8 cellular contexts compared by ENCODE assay signal in the genomic region with DNA sequence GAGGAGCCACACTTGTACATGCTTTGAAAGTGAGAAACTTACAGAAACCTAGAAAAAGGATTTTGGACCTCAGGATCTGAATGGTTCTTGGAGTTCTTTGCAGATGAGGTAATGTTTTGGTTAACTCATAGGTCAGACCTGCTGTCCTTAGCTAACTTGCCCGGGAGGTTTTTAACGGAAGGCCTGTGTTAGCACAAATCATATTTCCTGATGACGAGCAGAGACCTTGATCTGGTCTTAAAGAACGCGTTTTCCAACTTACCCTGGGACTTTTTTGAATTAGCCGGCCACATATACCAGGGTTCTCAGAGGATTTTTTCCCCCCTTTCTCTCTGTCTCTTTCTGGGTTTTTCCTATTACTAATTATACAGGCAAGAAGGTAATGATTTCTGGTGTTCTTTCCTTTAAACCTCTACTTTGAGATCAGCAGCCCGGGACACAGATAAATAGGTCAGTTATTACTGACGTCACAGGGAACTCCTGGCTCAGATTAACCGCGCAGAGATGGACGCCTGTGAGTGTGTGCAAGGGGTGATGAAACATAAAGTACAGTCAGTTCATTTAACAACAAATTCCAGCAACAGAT.
DNase-seq lines count a peak whose midpoint lies in the region; ATAC-seq, FAIRE-seq and TF ChIP-seq lines count a peak whose summit lies in the region.

No MANE protein-coding gene starts in this region.

- CTCF ChIA-PET in activated CD8-positive, alpha-beta memory T cell treated with anti-CD3 and anti-CD28 coated beads, Interleukin-2, amount 10 ng/mL, durations not matched to agents 7 days and 5 days (lab: Charles Lee) = interaction anchor here (1.0 kb wide), 1 partner anchor 10 kb away, joined by 4 read pairs; no protein-coding TSS in a partner anchor
- CTCF ChIA-PET in HepG2 (lab: Yijun Ruan, JAX; ENCODE audit: low intra/inter-chr PET ratio, low total read pairs) = no interaction called here

- 3% methylated on average over 11 of the region's 11 CpGs for WGBS in HepG2 (ENCODE audit: low lambda C conversion rate)

- in situ Hi-C loops in HepG2 (cut with HindIII; ENCODE audit: extremely low pct_ligation_motif_present, low pct_unique_long_range_greater_than_20kb) = loop anchor here (5.0 kb wide), 1 partner anchor 104 kb away; no protein-coding TSS in a partner anchor

- H3K4me3 Mint-ChIP-seq in activated CD8-positive, alpha-beta memory T cell treated with anti-CD3 and anti-CD28 coated beads, Interleukin-2, amount 10 ng/mL, durations not matched to agents 7 days and 5 days = no peak overlapping the region
- H3K4me3 Mint-ChIP-seq in brain (no peak overlapping the region), type B pancreatic cell (peak overlapping the region; percentile 79)

- H3K9me3 Mint-ChIP-seq in activated CD8-positive, alpha-beta memory T cell treated with anti-CD3 and anti-CD28 coated beads, Interleukin-2, amount 10 ng/mL, durations not matched to agents 7 days and 5 days (ENCODE audit: low read depth) = peaks cover 4% of the 10 kb centered on the region
- H3K9me3 Mint-ChIP-seq in brain (peaks cover 0 to 4% (median 0%) of the 10 kb centered on the region in 5 experiments), type B pancreatic cell (peaks cover 6% of the 10 kb centered on the region)

- no peak for TF ChIP-seq RAD21 in HepG2 (CRISPR knock-in tag; IDR thresholded peaks at IDR 0.05)

- H3K9ac ChIP-seq in HepG2 (ENCODE audit: insufficient read depth, low read depth, low read length) = peak overlapping the region; percentile 78

- H3K27ac Mint-ChIP-seq in activated CD8-positive, alpha-beta memory T cell treated with anti-CD3 and anti-CD28 coated beads, Interleukin-2, amount 10 ng/mL, durations not matched to agents 7 days and 5 days = peak overlapping the region; percentile 90
- H3K27ac Mint-ChIP-seq in brain (peak overlapping the region in 3 of 5 experiments; percentile 44 to 61 (median 60)), type B pancreatic cell (peak overlapping the region; percentile 99)

- no peaks in the 10 kb centered on the region for H3K9me3 ChIP-seq in HepG2 (ENCODE audit: low read length)

- no peaks in the 10 kb centered on the region for H3K27me3 Mint-ChIP-seq in activated CD8-positive, alpha-beta memory T cell treated with anti-CD3 and anti-CD28 coated beads, Interleukin-2, amount 10 ng/mL, durations not matched to agents 7 days and 5 days
- H3K27me3 Mint-ChIP-seq in brain = no peaks in the 10 kb centered on the region
- H3K27me3 Mint-ChIP-seq in type B pancreatic cell = no peaks in the 10 kb centered on the region

- no peaks in the 10 kb centered on the region for H3K27me3 ChIP-seq in HepG2 (ENCODE audit: control insufficient read depth in 1 of 2, insufficient read depth in 2 of 2, low read length in 2 of 2)

- H3K4me1 ChIP-seq in HepG2 (ENCODE audit: insufficient read depth, low read length) = peaks cover 67% of the 10 kb centered on the region

- peaks cover 3% of the 10 kb centered on the region for H3K36me3 Mint-ChIP-seq in activated CD8-positive, alpha-beta memory T cell treated with anti-CD3 and anti-CD28 coated beads, Interleukin-2, amount 10 ng/mL, durations not matched to agents 7 days and 5 days
- H3K36me3 Mint-ChIP-seq in brain = no peaks in the 10 kb centered on the region
- peaks cover 3% of the 10 kb centered on the region for H3K36me3 Mint-ChIP-seq in type B pancreatic cell

- H3K4me2 ChIP-seq in HepG2 (ENCODE audit: low read depth, low read length) = peak overlapping the region; percentile 60

- TF ChIP-seq CTCF in brain (conservative IDR thresholded peaks at IDR 0.05) = no peak
- no peak for TF ChIP-seq CTCF in HepG2 (CRISPR knock-in tag; IDR thresholded peaks at IDR 0.05)
- TF ChIP-seq CTCF in type B pancreatic cell (conservative IDR thresholded peaks at IDR 0.05) = no peak

- no peaks in the 10 kb centered on the region for H4K20me1 ChIP-seq in HepG2 (ENCODE audit: insufficient read depth, low read length)

- no peak overlapping the region for H2AFZ ChIP-seq in HepG2 (ENCODE audit: low read length)

- peak; percentile 89 for FAIRE-seq in HepG2 (lab: Jason Lieb, UNC)

- TF ChIP-seq EP300 in HepG2 (IDR thresholded peaks at IDR 0.05; ENCODE audit: low read depth in 2 of 2, low read length in 2 of 2) = peak in 1 of 2 experiments; percentile 65; a peak in 1 of 4 replicates
- TF ChIP-seq EP300 in HepG2 (CRISPR knock-in tag; IDR thresholded peaks at IDR 0.05; ENCODE audit: borderline replicate concordance) = peak; percentile 55; the same call in 1 of the 2 replicates

- peak overlapping the region in 2 of 3 experiments; percentile 2 to 39; a peak in 2 of 6 replicates for H3K4me3 ChIP-seq in HepG2 (replicated peaks in 1 of 3; ENCODE audit: insufficient read depth in 1 of 3, low read depth in 2 of 3, low read length in 3 of 3)

- intact Hi-C loops in HepG2 (cut with micrococcal nuclease; ENCODE audit: unreplicated experiment) = loop anchor here (2.0 to 5.0 kb wide), 2 partner anchors 34 to 74 kb away; no protein-coding TSS in a partner anchor

- BruUV-seq in HepG2 (replicated peaks; lab: Mats Ljungman, UMichigan) = no TSS peak

- peak overlapping the region; percentile 78 for H3K27ac ChIP-seq in HepG2 (ENCODE audit: extremely low read length, insufficient read depth, low read length)

- ATAC-seq in activated CD8-positive, alpha-beta memory T cell treated with anti-CD3 and anti-CD28 coated beads, Interleukin-2, amount 10 ng/mL, durations not matched to agents 7 days and 5 days = no peak
- ATAC-seq in HepG2 = peak; percentile 65

- TF ChIP-seq POLR2A in HepG2 (IDR thresholded peaks at IDR 0.05; ENCODE audit: insufficient read depth in 1 of 2, low read depth in 2 of 2, low read length in 2 of 2) = no peak

- H3K79me2 ChIP-seq in HepG2 (ENCODE audit: insufficient read depth, low read length) = no peaks in the 10 kb centered on the region

- POLR2A ChIA-PET in HepG2 (lab: Yijun Ruan, JAX) = interaction anchor here (2.8 to 7.0 kb wide), 3 partner anchors 35 to 103 kb away, joined by 23 to 116 read pairs (median 52); a partner anchor contains a TSS

- H3K36me3 ChIP-seq in HepG2 (replicated peaks in 1 of 2; ENCODE audit: control insufficient read depth in 1 of 2, insufficient read depth in 2 of 2, low read length in 2 of 2) = no peaks in the 10 kb centered on the region

- peaks cover 31% of the 10 kb centered on the region for H3K4me1 Mint-ChIP-seq in activated CD8-positive, alpha-beta memory T cell treated with anti-CD3 and anti-CD28 coated beads, Interleukin-2, amount 10 ng/mL, durations not matched to agents 7 days and 5 days
- H3K4me1 Mint-ChIP-seq in brain = peaks cover 33% of the 10 kb centered on the region
- H3K4me1 Mint-ChIP-seq in type B pancreatic cell (ENCODE audit: unreplicated experiment) = peaks cover 42% of the 10 kb centered on the region

- no peak for DNase-seq in activated CD8-positive, alpha-beta memory T cell treated with anti-CD3 and anti-CD28 coated beads, Interleukin-2, amount 10 ng/mL, durations not matched to agents 7 days and 5 days
- no peak for DNase-seq in activated CD8-positive, alpha-beta memory T cell treated with anti-CD3 and anti-CD28 coated beads, Interleukin-2, amount 50 U/mL, for 48 hours
- peak; percentile 90 for DNase-seq in HepG2 (ENCODE audit: low spot score)
- no peak for DNase-seq in type B pancreatic cell (ENCODE audit: extremely low spot score, unreplicated experiment)
- DNase-seq in HUDEP-2 (lab: John Stamatoyannopoulos, UW; ENCODE audit: unreplicated experiment in 76 of 76) = no peak
- no peak for DNase-seq in superior temporal gyrus (ENCODE audit: extremely low spot score)
- DNase-seq in NCI-H774 (lab: John Stamatoyannopoulos, UW) = no peak

TF ChIP-seq in HepG2, 621 proteins besides CTCF, POLR2A, EP300 and RAD21 (continues in another document):
- TF ChIP-seq ZNF354B (CRISPR knock-in tag; IDR thresholded peaks at IDR 0.05) (no peak), ZNF749 (CRISPR knock-in tag; IDR thresholded peaks at IDR 0.05; ENCODE audit: borderline replicate concordance) (no peak), IRF2 (CRISPR knock-in tag; IDR thresholded peaks at IDR 0.05) (no peak; the same call in 1 of the 2 replicates)
- TF ChIP-seq, protein P1, sequence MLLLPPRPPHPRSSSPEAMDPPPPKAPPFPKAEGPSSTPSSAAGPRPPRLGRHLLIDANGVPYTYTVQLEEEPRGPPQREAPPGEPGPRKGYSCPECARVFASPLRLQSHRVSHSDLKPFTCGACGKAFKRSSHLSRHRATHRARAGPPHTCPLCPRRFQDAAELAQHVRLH (CRISPR knock-in tag; IDR thresholded peaks at IDR 0.05; ENCODE audit: borderline replicate concordance, low read depth) = no peak
- TF ChIP-seq, protein P2, sequence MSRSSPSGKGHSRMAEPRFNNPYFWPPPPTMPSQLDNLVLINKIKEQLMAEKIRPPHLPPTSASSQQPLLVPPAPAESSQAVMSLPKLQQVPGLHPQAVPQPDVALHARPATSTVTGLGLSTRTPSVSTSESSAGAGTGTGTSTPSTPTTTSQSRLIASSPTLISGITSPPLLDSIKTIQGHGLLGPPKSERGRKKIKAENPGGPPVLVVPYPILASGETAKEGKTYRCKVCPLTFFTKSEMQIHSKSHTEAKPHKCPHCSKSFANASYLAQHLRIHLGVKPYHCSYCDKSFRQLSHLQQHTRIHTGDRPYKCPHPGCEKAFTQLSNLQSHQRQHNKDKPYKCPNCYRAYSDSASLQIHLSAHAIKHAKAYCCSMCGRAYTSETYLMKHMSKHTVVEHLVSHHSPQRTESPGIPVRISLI (CRISPR knock-in tag; IDR thresholded peaks at IDR 0.05; ENCODE audit: borderline replicate concordance) = no peak
- TF ChIP-seq, protein P3, sequence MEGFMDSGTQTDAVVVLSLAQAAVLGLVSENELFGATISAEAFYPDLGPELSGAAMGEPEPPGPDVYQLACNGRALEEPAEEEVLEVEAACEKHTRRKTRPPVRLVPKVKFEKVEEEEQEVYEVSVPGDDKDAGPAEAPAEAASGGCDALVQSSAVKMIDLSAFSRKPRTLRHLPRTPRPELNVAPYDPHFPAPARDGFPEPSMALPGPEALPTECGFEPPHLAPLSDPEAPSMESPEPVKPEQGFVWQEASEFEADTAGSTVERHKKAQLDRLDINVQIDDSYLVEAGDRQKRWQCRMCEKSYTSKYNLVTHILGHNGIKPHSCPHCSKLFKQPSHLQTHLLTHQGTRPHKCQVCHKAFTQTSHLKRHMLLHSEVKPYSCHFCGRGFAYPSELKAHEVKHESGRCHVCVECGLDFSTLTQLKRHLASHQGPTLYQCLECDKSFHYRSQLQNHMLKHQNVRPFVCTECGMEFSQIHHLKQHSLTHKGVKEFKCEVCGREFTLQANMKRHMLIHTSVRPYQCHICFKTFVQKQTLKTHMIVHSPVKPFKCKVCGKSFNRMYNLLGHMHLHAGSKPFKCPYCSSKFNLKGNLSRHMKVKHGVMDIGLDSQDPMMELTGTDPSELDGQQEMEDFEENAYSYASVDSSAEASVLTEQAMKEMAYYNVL (CRISPR knock-in tag; IDR thresholded peaks at IDR 0.05; ENCODE audit: borderline replicate concordance) = no peak; the same call in 1 of the 2 replicates
